ENCODE assay signal across 7 cellular contexts in genomic region chr7:102912742-102913141, GRCh38. TPM values are rescaled to one million over a fixed set of nuclear protein-coding genes. Genes with fewer than 3 reads are reported as not detected.
DNase-seq lines count a peak whose midpoint lies in the region; ATAC-seq and TF ChIP-seq lines count a peak whose summit lies in the region.

Gene LRRC17 (plus strand): TSS chr7:102913000. CDS start chr7:102933914, 20,914 bp downstream.

- H3K27me3 ChIP-seq in HUES48 (ENCODE audit: control insufficient read depth, insufficient read depth, low read length), result no peaks in the 10 kb centered on the region
- H3K27me3 ChIP-seq in SJCRH30, result no peaks in the 10 kb centered on the region
- no peaks in the 10 kb centered on the region for H3K27me3 ChIP-seq in right atrium auricular region
- no peaks in the 10 kb centered on the region for H3K27me3 ChIP-seq in testis
- no peaks in the 10 kb centered on the region for H3K27me3 ChIP-seq in spleen (replicated peaks in 1 of 7)

- H3K27ac ChIP-seq in HUES48 (ENCODE audit: low read depth, low read length) (no peak within 1 kb of the TSS), SJCRH30 (peak within 1 kb of the TSS; percentile 67), right atrium auricular region (peak within 1 kb of the TSS; percentile 38 to 58), testis (peak within 1 kb of the TSS; percentile 42 to 59), spleen (peak within 1 kb of the TSS in 3 of 8 donors; percentile 1 to 49 (median 23))

- H3K4me3 ChIP-seq in HUES48 (ENCODE audit: low read depth, low read length) (peak within 1 kb of the TSS; percentile 39; the same call in 1 of the 2 replicates), SJCRH30 (peak within 1 kb of the TSS; percentile 58), right atrium auricular region (peak within 1 kb of the TSS in 1 of 2 donors; percentile 27), testis (peak within 1 kb of the TSS in 1 of 2 donors; percentile 15), spleen (peak within 1 kb of the TSS in 4 of 8 donors; percentile 11 to 43 (median 19))

- intact Hi-C loops in testis (cut with DNase I; ENCODE audit: low total_unique reads), result no loop called here
- intact Hi-C loops in spleen (cut with DNase I; ENCODE audit: low total_unique reads), result no loop called here

- TF ChIP-seq POLR2A in testis (IDR thresholded peaks at IDR 0.05) (no peak), spleen (IDR thresholded peaks at IDR 0.05) (no peak)

- 36 to 39% methylated on average over 6 of the region's 6 CpGs for WGBS in testis, 2 donors
- 18 to 34% (median 31%) methylated on average over 6 of the region's 6 CpGs for WGBS in spleen, 5 donors

- ATAC-seq in GM21529 (IDR thresholded peaks at IDR 0.05; ENCODE audit: unreplicated experiment) (no peak), HG02870 (IDR thresholded peaks at IDR 0.05; ENCODE audit: unreplicated experiment) (no peak)

- TF ChIP-seq CTCF in right atrium auricular region (IDR thresholded peaks at IDR 0.05) (no peak), testis (IDR thresholded peaks at IDR 0.05) (no peak), spleen (IDR thresholded peaks at IDR 0.05 in 8 of 11, conservative IDR thresholded peaks at IDR 0.05 in 3 of 11) (no peak)

- H3K4me1 ChIP-seq in HUES48 (ENCODE audit: control insufficient read depth, insufficient read depth, low read length) (peaks cover 31% of the 10 kb centered on the region), SJCRH30 (peaks cover 38% of the 10 kb centered on the region), right atrium auricular region (peaks cover 0 to 12% of the 10 kb centered on the region in 2 donors), testis (no peaks in the 10 kb centered on the region), spleen (peaks cover 0 to 11% (median 4%) of the 10 kb centered on the region in 6 donors)

- H3K36me3 ChIP-seq in HUES48 (ENCODE audit: control insufficient read depth, insufficient read depth, low read length) (no peaks in the 10 kb centered on the region), SJCRH30 (no peaks in the 10 kb centered on the region), right atrium auricular region (no peaks in the 10 kb centered on the region), testis (ENCODE audit: low read depth, missing control alignments) (no peaks in the 10 kb centered on the region), spleen (no peaks in the 10 kb centered on the region)

- no peaks in the 10 kb centered on the region for H3K9me3 ChIP-seq in HUES48 (ENCODE audit: control insufficient read depth, insufficient read depth, low read length)
- peaks cover 7% of the 10 kb centered on the region; the same call in 1 of the 2 replicates for H3K9me3 ChIP-seq in SJCRH30 (replicated peaks)
- no peaks in the 10 kb centered on the region for H3K9me3 ChIP-seq in right atrium auricular region
- H3K9me3 ChIP-seq in testis, result no peaks in the 10 kb centered on the region
- peaks cover 0 to 13% (median 6%) of the 10 kb centered on the region in 8 donors for H3K9me3 ChIP-seq in spleen

- H3K9ac ChIP-seq in HUES48 (ENCODE audit: low read depth, low read length), result peak within 1 kb of the TSS; percentile 39; the same call in 1 of the 2 replicates

- peak; percentile 95 to 99 for DNase-seq in SJCRH30
- no peak for DNase-seq in right atrium auricular region (ENCODE audit: low spot score)
- peak; percentile 35 for DNase-seq in testis
- no peak for DNase-seq in spleen

RNA-seq across cellular contexts. Expression of gene LRRC17, which starts in this region (rescaled TPM):
- total RNA-seq in SJCRH30 (2014; rRNA removed; shearing (Covaris generic)), result 67.1 and 71.2 TPM in 2 replicates
- total RNA-seq in right atrium auricular region (1 to 10 TPM; 1.8 to 9.9 TPM), testis (1 to 10 TPM; 5.8 to 9.7 TPM), spleen (1 to 10 TPM in 5 of 7 donors, under 1 TPM in 2; 0.54 to 3.1 (median 2.2) TPM)
- polyA plus RNA-seq in testis (ENCODE audit: insufficient read depth, low read depth, low replicate concordance) (8.2 TPM), spleen (under 1 TPM; 0.70 to 1.00 (median 0.90) TPM)

Comparison
In these comparisons a context has a peak if more than half of its experiments do, and no peak if none do; other contexts are left out.
1. DNase-seq: peak in SJCRH30 (2 of 2) and testis (single experiment); none in right atrium auricular region (single experiment) and spleen (single experiment).